In genomic region chr10:79995979-79996629, GRCh38 we compare ENCODE assay signal across 2 cellular contexts.
TF ChIP-seq lines count a peak whose summit lies in the region.

No MANE protein-coding gene starts in this region.

TF ChIP-seq in GM23338, 12 proteins besides CTCF, POLR2A, EP300 and RAD21:
- TF ChIP-seq ZNF114 (CRISPR knock-in tag; IDR thresholded peaks at IDR 0.05) (no peak), CREB1 (CRISPR knock-in tag; IDR thresholded peaks at IDR 0.05; ENCODE audit: low read depth) (no peak)

TF ChIP-seq in HepG2, 621 proteins besides CTCF, POLR2A, EP300 and RAD21:
- no peak for TF ChIP-seq ZNF878 (CRISPR knock-in tag; IDR thresholded peaks at IDR 0.05)
- TF ChIP-seq, protein P1, sequence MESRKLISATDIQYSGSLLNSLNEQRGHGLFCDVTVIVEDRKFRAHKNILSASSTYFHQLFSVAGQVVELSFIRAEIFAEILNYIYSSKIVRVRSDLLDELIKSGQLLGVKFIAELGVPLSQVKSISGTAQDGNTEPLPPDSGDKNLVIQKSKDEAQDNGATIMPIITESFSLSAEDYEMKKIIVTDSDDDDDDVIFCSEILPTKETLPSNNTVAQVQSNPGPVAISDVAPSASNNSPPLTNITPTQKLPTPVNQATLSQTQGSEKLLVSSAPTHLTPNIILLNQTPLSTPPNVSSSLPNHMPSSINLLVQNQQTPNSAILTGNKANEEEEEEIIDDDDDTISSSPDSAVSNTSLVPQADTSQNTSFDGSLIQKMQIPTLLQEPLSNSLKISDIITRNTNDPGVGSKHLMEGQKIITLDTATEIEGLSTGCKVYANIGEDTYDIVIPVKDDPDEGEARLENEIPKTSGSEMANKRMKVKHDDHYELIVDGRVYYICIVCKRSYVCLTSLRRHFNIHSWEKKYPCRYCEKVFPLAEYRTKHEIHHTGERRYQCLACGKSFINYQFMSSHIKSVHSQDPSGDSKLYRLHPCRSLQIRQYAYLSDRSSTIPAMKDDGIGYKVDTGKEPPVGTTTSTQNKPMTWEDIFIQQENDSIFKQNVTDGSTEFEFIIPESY (CRISPR knock-in tag; IDR thresholded peaks at IDR 0.05), result no peak
- TF ChIP-seq ZKSCAN8 (CRISPR knock-in tag; IDR thresholded peaks at IDR 0.05; ENCODE audit: borderline replicate concordance), result no peak
- no peak for TF ChIP-seq CEBPG (CRISPR knock-in tag; IDR thresholded peaks at IDR 0.05)
- no peak for TF ChIP-seq ZXDC (CRISPR knock-in tag; IDR thresholded peaks at IDR 0.05)
- TF ChIP-seq, protein P2, sequence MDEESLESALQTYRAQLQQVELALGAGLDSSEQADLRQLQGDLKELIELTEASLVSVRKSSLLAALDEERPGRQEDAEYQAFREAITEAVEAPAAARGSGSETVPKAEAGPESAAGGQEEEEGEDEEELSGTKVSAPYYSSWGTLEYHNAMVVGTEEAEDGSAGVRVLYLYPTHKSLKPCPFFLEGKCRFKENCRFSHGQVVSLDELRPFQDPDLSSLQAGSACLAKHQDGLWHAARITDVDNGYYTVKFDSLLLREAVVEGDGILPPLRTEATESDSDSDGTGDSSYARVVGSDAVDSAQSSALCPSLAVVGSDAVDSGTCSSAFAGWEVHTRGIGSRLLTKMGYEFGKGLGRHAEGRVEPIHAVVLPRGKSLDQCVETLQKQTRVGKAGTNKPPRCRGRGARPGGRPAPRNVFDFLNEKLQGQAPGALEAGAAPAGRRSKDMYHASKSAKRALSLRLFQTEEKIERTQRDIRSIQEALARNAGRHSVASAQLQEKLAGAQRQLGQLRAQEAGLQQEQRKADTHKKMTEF (CRISPR knock-in tag; IDR thresholded peaks at IDR 0.05), result no peak
- no peak for TF ChIP-seq NCOA1 (CRISPR knock-in tag; IDR thresholded peaks at IDR 0.05)
- no peak for TF ChIP-seq TBL1XR1 (IDR thresholded peaks at IDR 0.05; ENCODE audit: borderline replicate concordance, low read length, partially characterized antibody)
- no peak for TF ChIP-seq CCDC6 (CRISPR knock-in tag; IDR thresholded peaks at IDR 0.05)
- no peak for TF ChIP-seq SNAI1 (CRISPR knock-in tag; IDR thresholded peaks at IDR 0.05; ENCODE audit: borderline replicate concordance)
- no peak for TF ChIP-seq TP53 (CRISPR knock-in tag; conservative IDR thresholded peaks at IDR 0.05)
- TF ChIP-seq ZNF75D (CRISPR knock-in tag; IDR thresholded peaks at IDR 0.05; ENCODE audit: borderline replicate concordance), result no peak
- no peak for TF ChIP-seq ZNF574 (CRISPR knock-in tag; IDR thresholded peaks at IDR 0.05)
- TF ChIP-seq ZNF235 (CRISPR knock-in tag; IDR thresholded peaks at IDR 0.05; ENCODE audit: borderline replicate concordance), result no peak
- no peak for TF ChIP-seq CEBPB (IDR thresholded peaks at IDR 0.05; ENCODE audit: borderline replicate concordance, low read depth, low read length)
- no peak for TF ChIP-seq ZNF570 (CRISPR knock-in tag; IDR thresholded peaks at IDR 0.05; ENCODE audit: borderline replicate concordance)
- TF ChIP-seq CBX5 (CRISPR knock-in tag; IDR thresholded peaks at IDR 0.05; ENCODE audit: borderline replicate concordance), result no peak
- no peak for TF ChIP-seq MED13 (CRISPR knock-in tag; IDR thresholded peaks at IDR 0.05)
TF ChIP-seq in HepG2: peak in this region for 0.
